ENCODE assay signal across 1 cellular context in genomic region chr17:50347087-50347893, GRCh38.
TF ChIP-seq lines count a peak whose summit lies in the region.

No MANE protein-coding gene starts in this region.

TF ChIP-seq in H1, 55 proteins besides CTCF, POLR2A, EP300 and RAD21:
- TF ChIP-seq GTF2F1 (IDR thresholded peaks at IDR 0.05; ENCODE audit: borderline replicate concordance, low read depth, low read length) (no peak), BACH1 (IDR thresholded peaks at IDR 0.05; ENCODE audit: low read length) (no peak), ZNF274 (IDR thresholded peaks at IDR 0.05; ENCODE audit: borderline replicate concordance, extremely low read depth, low read length) (no peak), HDAC2 (IDR thresholded peaks at IDR 0.05; ENCODE audit: borderline replicate concordance in 1 of 2, low read depth in 2 of 2, low read length in 2 of 2) (no peak), RFX5 (IDR thresholded peaks at IDR 0.05; ENCODE audit: borderline replicate concordance, low read depth, low read length) (no peak), BRCA1 (IDR thresholded peaks at IDR 0.05; ENCODE audit: low read depth, low read length) (no peak), ATF3 (IDR thresholded peaks at IDR 0.05; ENCODE audit: insufficient read depth, low read depth, low read length) (no peak), TEAD4 (IDR thresholded peaks at IDR 0.05; ENCODE audit: low read depth, low read length) (peak; percentile 74), POLR2AphosphoS5 (IDR thresholded peaks at IDR 0.05; ENCODE audit: low read depth, low read length) (peak; percentile 31; the same call in 1 of the 2 replicates), NANOG (IDR thresholded peaks at IDR 0.05; ENCODE audit: insufficient read depth, low read depth, low read length, poor library complexity, severe bottlenecking) (no peak), JUND (IDR thresholded peaks at IDR 0.05; ENCODE audit: low read length) (no peak), SP1 (IDR thresholded peaks at IDR 0.05; ENCODE audit: low read depth, low read length) (peak; percentile 49; the same call in 1 of the 2 replicates)
